ENCODE assay signal across 20 cellular contexts in genomic region chr6:143755301-143755744, GRCh38.
DNase-seq lines count a peak whose midpoint lies in the region; ATAC-seq and TF ChIP-seq lines count a peak whose summit lies in the region.
"Had no signal": no experiment of that assay in that cellular context is flagged by ENCODE, and none has a peak within 500 bp of the region (broad histone marks: within the 10 kb centered on the region; RNA-seq: fewer than 3 reads in every experiment).

No MANE protein-coding gene starts in this region.

- peak in 3 of 4 donors; percentile 28 to 64 (median 37) for ATAC-seq in right lobe of liver
- ATAC-seq: natural killer cell treated with Interleukin-12 subunit alpha and Interleukin-12 subunit beta and Interleukin-15 and Interleukin-18, amount 100 ng/mL, for 72 hours; stimulated activated effector memory CD8-positive, alpha-beta T cell treated with anti-CD3 and anti-CD28 coated beads, Interleukin-12 subunit alpha, Interleukin-12 subunit beta, amount 100 ng/mL, for 72 hours had no signal

- peak overlapping the region; percentile 50 for H3K27ac Mint-ChIP-seq in dendritic cell treated with granulocyte-macrophage colony-stimulating factor and Interleukin-4, amounts not matched to agents 40 ng/mL and 50 ng/mL, for 4 days
- peak overlapping the region in 1 of 8 donors; percentile 15 for H3K27ac Mint-ChIP-seq in CD8-positive, alpha-beta memory T cell
- H3K27ac Mint-ChIP-seq: natural killer cell treated with Interleukin-12 subunit alpha and Interleukin-12 subunit beta and Interleukin-15 and Interleukin-18, amount 100 ng/mL, for 72 hours; stimulated activated effector memory CD8-positive, alpha-beta T cell treated with anti-CD3 and anti-CD28 coated beads, Interleukin-12 subunit alpha, Interleukin-12 subunit beta, amount 100 ng/mL, for 72 hours; type B pancreatic cell had no signal

- TF ChIP-seq POLR2A in right lobe of liver (IDR thresholded peaks at IDR 0.05) = no peak

- H3K27me3 ChIP-seq in right lobe of liver = no peaks in the 10 kb centered on the region
- no peaks in the 10 kb centered on the region for H3K27me3 ChIP-seq in CD8-positive, alpha-beta memory T cell (ENCODE audit: insufficient read depth, low read length, poor library complexity, severe bottlenecking)
- H3K27me3 ChIP-seq: heart right ventricle, sigmoid colon, SJSA1 had no signal

- H3K9me3 Mint-ChIP-seq in dendritic cell treated with granulocyte-macrophage colony-stimulating factor and Interleukin-4, amounts not matched to agents 40 ng/mL and 50 ng/mL, for 4 days = no peaks in the 10 kb centered on the region
- H3K9me3 Mint-ChIP-seq in CD8-positive, alpha-beta memory T cell = no peaks in the 10 kb centered on the region
- H3K9me3 Mint-ChIP-seq: natural killer cell treated with Interleukin-12 subunit alpha and Interleukin-12 subunit beta and Interleukin-15 and Interleukin-18, amount 100 ng/mL, for 72 hours; stimulated activated effector memory CD8-positive, alpha-beta T cell treated with anti-CD3 and anti-CD28 coated beads, Interleukin-12 subunit alpha, Interleukin-12 subunit beta, amount 100 ng/mL, for 72 hours had no signal

- H3K27ac ChIP-seq in 22Rv1 (0 out of 2 replicates have a peak overlapping the region, but pooled peaks have one; percentile 17), right lobe of liver (no peak overlapping the region)
- no peak overlapping the region for H3K27ac ChIP-seq in CD8-positive, alpha-beta memory T cell (ENCODE audit: low read depth, low read length)
- H3K27ac ChIP-seq: GM23248, heart right ventricle, left ventricle myocardium inferior, sigmoid colon, SJSA1 had no signal

- no peaks in the 10 kb centered on the region for H3K36me3 ChIP-seq in right lobe of liver
- H3K36me3 ChIP-seq in CD8-positive, alpha-beta memory T cell (ENCODE audit: insufficient read depth, low read length) = peaks cover 4% of the 10 kb centered on the region
- H3K36me3 ChIP-seq: sigmoid colon had no signal

- DNase-seq in LoVo (ENCODE audit: low spot score) (peak; percentile 88), right lobe of liver (no peak), T-helper 9 cell (no peak), posterior cingulate gyrus (no peak)
- DNase-seq in CD8-positive, alpha-beta memory T cell = no peak
- no peak for DNase-seq in activated T-cell treated with anti-CD3 and anti-CD28 coated beads, Interleukin-2, amount 50 U/mL, for 48 hours
- DNase-seq: ACHN; activated CD8-positive, alpha-beta memory T cell treated with anti-CD3 and anti-CD28 coated beads for 24 hours; activated gamma-delta T cell; GM23248; heart right ventricle; left ventricle myocardium inferior; NCI-H1092; sigmoid colon had no signal

- TF ChIP-seq CTCF in 22Rv1 (IDR thresholded peaks at IDR 0.05) (no peak), right lobe of liver (IDR thresholded peaks at IDR 0.05) (no peak)

- H3K4me1 ChIP-seq in right lobe of liver = no peaks in the 10 kb centered on the region
- peaks cover 4% of the 10 kb centered on the region for H3K4me1 ChIP-seq in CD8-positive, alpha-beta memory T cell (ENCODE audit: insufficient read depth, low read length)
- H3K4me1 ChIP-seq: SJSA1 had no signal

- 57% methylated on average over 5 of the region's 5 CpGs for WGBS in right lobe of liver (ENCODE audit: insufficient coverage, low coverage, low lambda C conversion rate, missing lambda C conversion rate)

- intact Hi-C loops in dendritic cell treated with granulocyte-macrophage colony-stimulating factor and Interleukin-4, amounts not matched to agents 40 ng/mL and 50 ng/mL, for 4 days (cut with micrococcal nuclease) = no loop called here
- intact Hi-C loops in right lobe of liver (cut with DNase I) (no loop called here), posterior cingulate gyrus (cut with DNase I) (no loop called here)

- peaks cover 65% of the 10 kb centered on the region for H3K36me3 Mint-ChIP-seq in dendritic cell treated with granulocyte-macrophage colony-stimulating factor and Interleukin-4, amounts not matched to agents 40 ng/mL and 50 ng/mL, for 4 days (ENCODE audit: low read depth)
- H3K36me3 Mint-ChIP-seq in CD8-positive, alpha-beta memory T cell = peaks cover 4 to 43% (median 10%) of the 10 kb centered on the region in 3 donors
- H3K36me3 Mint-ChIP-seq: natural killer cell treated with Interleukin-12 subunit alpha and Interleukin-12 subunit beta and Interleukin-15 and Interleukin-18, amount 100 ng/mL, for 72 hours had no signal

- no peak overlapping the region for H3K4me3 Mint-ChIP-seq in dendritic cell treated with granulocyte-macrophage colony-stimulating factor and Interleukin-4, amounts not matched to agents 40 ng/mL and 50 ng/mL, for 4 days
- H3K4me3 Mint-ChIP-seq in CD8-positive, alpha-beta memory T cell = no peak overlapping the region
- H3K4me3 Mint-ChIP-seq: natural killer cell treated with Interleukin-12 subunit alpha and Interleukin-12 subunit beta and Interleukin-15 and Interleukin-18, amount 100 ng/mL, for 72 hours; stimulated activated effector memory CD8-positive, alpha-beta T cell treated with anti-CD3 and anti-CD28 coated beads, Interleukin-12 subunit alpha, Interleukin-12 subunit beta, amount 100 ng/mL, for 72 hours; type B pancreatic cell had no signal

- CTCF ChIA-PET in CD8-positive, alpha-beta memory T cell (lab: Charles Lee) = no interaction called here

- peaks cover 30% of the 10 kb centered on the region for H3K4me1 Mint-ChIP-seq in dendritic cell treated with granulocyte-macrophage colony-stimulating factor and Interleukin-4, amounts not matched to agents 40 ng/mL and 50 ng/mL, for 4 days (ENCODE audit: low read depth)
- peaks cover 22 to 28% (median 25%) of the 10 kb centered on the region in 3 donors for H3K4me1 Mint-ChIP-seq in CD8-positive, alpha-beta memory T cell

- POLR2A ChIA-PET in CD8-positive, alpha-beta memory T cell (lab: Charles Lee) = no interaction called here

- H3K27me3 Mint-ChIP-seq in dendritic cell treated with granulocyte-macrophage colony-stimulating factor and Interleukin-4, amounts not matched to agents 40 ng/mL and 50 ng/mL, for 4 days = no peaks in the 10 kb centered on the region
- no peaks in the 10 kb centered on the region for H3K27me3 Mint-ChIP-seq in CD8-positive, alpha-beta memory T cell
- H3K27me3 Mint-ChIP-seq: natural killer cell treated with Interleukin-12 subunit alpha and Interleukin-12 subunit beta and Interleukin-15 and Interleukin-18, amount 100 ng/mL, for 72 hours; type B pancreatic cell had no signal

- no peak overlapping the region for H3K4me3 ChIP-seq in right lobe of liver
- no peak overlapping the region for H3K4me3 ChIP-seq in CD8-positive, alpha-beta memory T cell (ENCODE audit: low read length)
- H3K4me3 ChIP-seq: GM23248, heart right ventricle, left ventricle myocardium inferior, sigmoid colon, SJSA1 had no signal

- no peaks in the 10 kb centered on the region for H3K9me3 ChIP-seq in right lobe of liver
- H3K9me3 ChIP-seq in CD8-positive, alpha-beta memory T cell (ENCODE audit: low read length) = no peaks in the 10 kb centered on the region
- H3K9me3 ChIP-seq: heart right ventricle, left ventricle myocardium inferior, sigmoid colon, SJSA1 had no signal
